Comparison of ENCODE assay signal across 28 cellular contexts in the genomic region with DNA sequence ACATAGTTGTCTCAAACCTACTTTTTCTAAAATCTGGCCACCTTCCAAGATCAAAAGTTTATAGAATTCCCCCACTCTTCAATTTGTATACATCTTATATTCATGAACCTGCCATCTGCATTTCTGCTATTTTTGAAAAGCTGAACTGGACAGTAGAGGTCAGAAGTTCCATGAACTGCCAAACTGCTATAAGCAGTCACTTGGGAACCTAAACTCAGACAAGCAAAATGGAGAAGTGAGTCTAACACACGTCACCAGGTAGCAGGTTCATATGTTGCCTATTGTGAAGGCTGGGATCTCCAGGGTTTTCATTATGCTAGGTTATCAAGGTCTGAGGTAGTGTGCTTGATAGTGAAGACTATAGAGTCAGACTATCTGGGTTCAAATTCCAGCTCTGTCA. TPM values are rescaled to one million over a fixed set of nuclear protein-coding genes. Genes with fewer than 3 reads are reported as not detected.
A peak's percentile ranks its signal among the peaks of the same experiment; 100 is the strongest.
DNase-seq lines count a peak whose midpoint lies in the region; ATAC-seq and TF ChIP-seq lines count a peak whose summit lies in the region.
"Had no signal": no experiment of that assay in that cellular context is flagged by ENCODE, and none has a peak within 500 bp of the region (broad histone marks: within the 10 kb centered on the region; RNA-seq: fewer than 3 reads in every experiment).

No MANE protein-coding gene starts in this region.

- H3K4me3 Mint-ChIP-seq in naive B cell: peak overlapping the region in 2 of 8 donors; percentile 63 to 86
- no peak overlapping the region for H3K4me3 Mint-ChIP-seq in activated T-helper 1 cell treated with anti-CD3 and anti-CD28 coated beads, Interleukin-12 subunit alpha, Interleukin-12 subunit beta, Interleukin-2, Interleukin-4 antibody, amounts not matched to agents 30 ng/mL and 10 ng/mL and 1 ng/mL, durations not matched to agents 14 hours and 24 hours and 36 hours
- H3K4me3 Mint-ChIP-seq: activated naive CD4-positive, alpha-beta T cell treated with anti-CD3 and anti-CD28 coated beads, Interleukin-2, amount 50 U/mL, for 24 hours; T-helper 2 cell treated with Interferon-gamma antibody and Interleukin-4, amounts not matched to agents 5 μg/mL and 100 μg/mL, for 36 hours had no signal

- H3K27ac Mint-ChIP-seq in naive B cell: peak overlapping the region in 1 of 6 donors; percentile 84
- H3K27ac Mint-ChIP-seq in activated T-helper 1 cell treated with anti-CD3 and anti-CD28 coated beads, Interleukin-12 subunit alpha, Interleukin-12 subunit beta, Interleukin-2, Interleukin-4 antibody, amounts not matched to agents 30 ng/mL and 10 ng/mL and 1 ng/mL, durations not matched to agents 14 hours and 24 hours and 36 hours: no peak overlapping the region
- H3K27ac Mint-ChIP-seq: activated naive CD4-positive, alpha-beta T cell treated with anti-CD3 and anti-CD28 coated beads, Interleukin-2, amount 50 U/mL, for 24 hours; natural killer cell; T-helper 2 cell treated with Interferon-gamma antibody and Interleukin-4, amounts not matched to agents 5 μg/mL and 100 μg/mL, for 36 hours had no signal

- POLR2A ChIA-PET in HEK293T (lab: Yijun Ruan, JAX): no interaction called here

- H3K9me3 Mint-ChIP-seq in naive B cell: no peaks in the 10 kb centered on the region
- peaks cover 4% of the 10 kb centered on the region for H3K9me3 Mint-ChIP-seq in activated T-helper 1 cell treated with anti-CD3 and anti-CD28 coated beads, Interleukin-12 subunit alpha, Interleukin-12 subunit beta, Interleukin-2, Interleukin-4 antibody, amounts not matched to agents 30 ng/mL and 10 ng/mL and 1 ng/mL, durations not matched to agents 14 hours and 24 hours and 36 hours
- H3K9me3 Mint-ChIP-seq: activated naive CD4-positive, alpha-beta T cell treated with anti-CD3 and anti-CD28 coated beads, Interleukin-2, amount 50 U/mL, for 24 hours; natural killer cell; T-helper 2 cell treated with Interferon-gamma antibody and Interleukin-4, amounts not matched to agents 5 μg/mL and 100 μg/mL, for 36 hours had no signal

- intact Hi-C loops in activated T-helper 1 cell treated with anti-CD3 and anti-CD28 coated beads, Interleukin-12 subunit alpha, Interleukin-12 subunit beta, Interleukin-2, Interleukin-4 antibody, amounts not matched to agents 30 ng/mL and 10 ng/mL and 1 ng/mL, durations not matched to agents 14 hours and 24 hours and 36 hours (cut with micrococcal nuclease): loop anchor here (10.0 kb wide), 1 partner anchor 282 kb away; no protein-coding TSS in a partner anchor

- peak; percentile 39 for DNase-seq in naive B cell
- DNase-seq in HEK293T (ENCODE audit: extremely low spot score): no peak
- no peak for DNase-seq in NCI-H774 (lab: John Stamatoyannopoulos, UW)
- no peak for DNase-seq in activated T-helper 1 cell treated with anti-CD3 and anti-CD28 coated beads, Interleukin-12 subunit alpha, Interleukin-12 subunit beta, Interleukin-2, Interleukin-4 antibody, amounts not matched to agents 30 ng/mL and 10 ng/mL and 1 ng/mL, durations not matched to agents 14 hours and 24 hours and 36 hours (ENCODE audit: low spot score)
- DNase-seq: activated CD4-positive, alpha-beta T cell treated with anti-CD3 and anti-CD28 coated beads, Interleukin-2, amount 50 U/mL, for 1 hour; anterior cingulate cortex; C1 segment of cervical spinal cord; Caco-2; cortex of kidney; DMS79; Kasumi-1; left ventricle myocardium inferior; midbrain; natural killer cell; NCI-H1694; NCI-H526; stimulated activated CD4-positive, alpha-beta T cell treated with anti-CD3 and anti-CD28 coated beads, Interleukin-4, amount 100 ng/mL, for 1 hour; stimulated activated naive CD4-positive, alpha-beta T cell; WERI-Rb-1 had no signal

- peak; percentile 35 for ATAC-seq in GM18502 (IDR thresholded peaks at IDR 0.05; ENCODE audit: poor library complexity, unreplicated experiment)
- ATAC-seq in GM21360 (IDR thresholded peaks at IDR 0.05; ENCODE audit: unreplicated experiment): peak; percentile 39
- peak; percentile 59 for ATAC-seq in HG03378 (IDR thresholded peaks at IDR 0.05; ENCODE audit: unreplicated experiment)
- peak; percentile 44 to 52 for ATAC-seq in naive B cell (ENCODE audit: low read depth in 2 of 2)
- ATAC-seq in HG02571 (IDR thresholded peaks at IDR 0.05; ENCODE audit: unreplicated experiment): no peak
- ATAC-seq: gastroesophageal sphincter, HCT116, natural killer cell, SK-N-SH treated with all-trans-retinoic acid at 6 μM for 48 hours had no signal

- peaks cover 10 to 35% (median 21%) of the 10 kb centered on the region in 3 donors for H3K4me1 Mint-ChIP-seq in naive B cell
- H3K4me1 Mint-ChIP-seq in activated T-helper 1 cell treated with anti-CD3 and anti-CD28 coated beads, Interleukin-12 subunit alpha, Interleukin-12 subunit beta, Interleukin-2, Interleukin-4 antibody, amounts not matched to agents 30 ng/mL and 10 ng/mL and 1 ng/mL, durations not matched to agents 14 hours and 24 hours and 36 hours (ENCODE audit: low read depth): peaks cover 23% of the 10 kb centered on the region

- CTCF ChIA-PET in HEK293T (lab: Yijun Ruan, JAX): interaction anchor here (0.6 kb wide), 1 partner anchor 17 kb away, joined by 3 read pairs; no protein-coding TSS in a partner anchor

- H3K36me3 Mint-ChIP-seq in naive B cell: no peaks in the 10 kb centered on the region
- H3K36me3 Mint-ChIP-seq in activated T-helper 1 cell treated with anti-CD3 and anti-CD28 coated beads, Interleukin-12 subunit alpha, Interleukin-12 subunit beta, Interleukin-2, Interleukin-4 antibody, amounts not matched to agents 30 ng/mL and 10 ng/mL and 1 ng/mL, durations not matched to agents 14 hours and 24 hours and 36 hours (ENCODE audit: low read depth): peaks cover 1% of the 10 kb centered on the region
- H3K36me3 Mint-ChIP-seq: natural killer cell had no signal

- peaks cover 0 to 8% (median 5%) of the 10 kb centered on the region in 3 donors for H3K27me3 Mint-ChIP-seq in naive B cell
- peaks cover 5% of the 10 kb centered on the region for H3K27me3 Mint-ChIP-seq in activated T-helper 1 cell treated with anti-CD3 and anti-CD28 coated beads, Interleukin-12 subunit alpha, Interleukin-12 subunit beta, Interleukin-2, Interleukin-4 antibody, amounts not matched to agents 30 ng/mL and 10 ng/mL and 1 ng/mL, durations not matched to agents 14 hours and 24 hours and 36 hours (ENCODE audit: insufficient read depth)

TF ChIP-seq in HEK293T, 16 proteins besides CTCF, POLR2A, EP300 and RAD21:
- no peak for TF ChIP-seq FOXK2 (IDR thresholded peaks at IDR 0.05)

RNA-seq across cellular contexts. Expression of a gene that starts 2.0 kb away (rescaled TPM):
- polyA plus RNA-seq in naive B cell (ENCODE audit: low read depth in 6 of 6): 10 to 100 TPM in 5 of 6 donors, 1 to 10 TPM in 1; 4.6 to 25.4 (median 13.1) TPM
- total RNA-seq in activated T-helper 1 cell treated with anti-CD3 and anti-CD28 coated beads, Interleukin-12 subunit alpha, Interleukin-12 subunit beta, Interleukin-2, Interleukin-4 antibody, amounts not matched to agents 30 ng/mL and 10 ng/mL and 1 ng/mL, durations not matched to agents 14 hours and 24 hours and 36 hours: 13.2 and 15.2 TPM in 2 replicates
